12 cellular contexts compared by ENCODE assay signal in the genomic region with DNA sequence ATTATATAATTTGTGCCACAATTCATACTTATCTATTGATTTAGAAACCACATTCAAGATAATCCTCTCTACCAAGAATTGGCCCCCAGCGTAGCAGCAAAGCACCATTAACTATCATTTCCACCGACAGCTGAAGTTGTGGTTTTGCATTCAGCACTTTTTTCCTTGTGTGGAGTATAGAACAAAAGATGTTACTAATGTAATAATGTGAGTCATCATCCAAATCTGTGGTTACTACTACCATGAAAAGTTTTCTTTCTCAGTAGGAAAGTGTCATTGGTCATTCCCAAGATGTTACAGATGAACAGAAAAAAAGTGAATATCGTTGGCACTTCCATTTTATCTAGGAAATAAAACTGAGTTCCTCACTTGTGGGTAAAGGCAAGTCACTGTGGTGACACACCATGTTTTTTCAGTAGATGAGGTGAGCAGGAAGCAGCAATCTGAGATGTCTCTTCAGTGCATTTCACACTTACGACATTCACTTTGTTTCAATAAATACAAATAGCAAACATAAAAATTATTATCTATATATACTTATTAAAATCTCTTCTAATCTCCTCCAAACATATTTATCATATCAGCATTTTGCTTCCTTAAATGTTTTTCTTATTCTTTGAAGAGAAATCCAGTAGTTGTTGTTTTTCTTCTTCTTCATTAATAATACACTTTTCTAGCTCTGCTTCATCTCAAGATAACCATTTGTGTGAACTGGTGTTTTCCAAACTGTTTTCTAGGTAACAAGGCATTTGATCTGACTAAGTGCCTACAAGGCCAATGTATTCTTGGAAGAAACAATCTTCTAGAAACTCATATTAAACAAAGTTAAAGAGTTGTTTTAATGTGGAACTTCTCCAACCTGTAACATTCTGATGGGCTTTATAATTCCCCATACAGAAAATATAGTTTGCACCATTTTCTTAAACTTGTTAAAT. TPM values are rescaled to one million over a fixed set of nuclear protein-coding genes. Genes with fewer than 3 reads are reported as not detected.
DNase-seq lines count a peak whose midpoint lies in the region; ATAC-seq and TF ChIP-seq lines count a peak whose summit lies in the region.
"Had no signal": no experiment of that assay in that cellular context is flagged by ENCODE, and none has a peak within 500 bp of the region (broad histone marks: within the 10 kb centered on the region; RNA-seq: fewer than 3 reads in every experiment).

No MANE protein-coding gene starts in this region.

- ATAC-seq in SK-N-SH treated with all-trans-retinoic acid at 6 μM for 48 hours = peak; percentile 36; the same call in 2 of the 3 replicates
- ATAC-seq in mucosa of descending colon = no peak
- ATAC-seq in GM21619 (IDR thresholded peaks at IDR 0.05; ENCODE audit: unreplicated experiment) = no peak
- ATAC-seq in GM18498 (IDR thresholded peaks at IDR 0.05; ENCODE audit: unreplicated experiment) = no peak

- no peaks in the 10 kb centered on the region for H3K36me3 ChIP-seq in mammary epithelial cell (ENCODE audit: insufficient read depth, low read length)
- H3K36me3 ChIP-seq in mucosa of descending colon (ENCODE audit: low read depth) = no peaks in the 10 kb centered on the region

- TF ChIP-seq CTCF in mammary epithelial cell (conservative IDR thresholded peaks at IDR 0.05 in 1 of 2, IDR thresholded peaks at IDR 0.05 in 1 of 2; ENCODE audit: extremely low read depth in 1 of 2, insufficient read depth in 1 of 2, low read depth in 1 of 2, low read length in 2 of 2) = no peak
- no peak for TF ChIP-seq CTCF in mucosa of descending colon (IDR thresholded peaks at IDR 0.05)

- H2AFZ ChIP-seq in mammary epithelial cell (ENCODE audit: low read depth, low read length) = no peak overlapping the region

- H3K4me3 ChIP-seq in mammary epithelial cell (replicated peaks in 1 of 3; ENCODE audit: insufficient read depth in 1 of 3, low read depth in 2 of 3, low read length in 3 of 3) (no peak overlapping the region), mucosa of descending colon (no peak overlapping the region)
- H3K4me3 ChIP-seq: lung, SK-N-MC had no signal

- H3K9ac ChIP-seq in mammary epithelial cell (ENCODE audit: insufficient read depth, low read length) = no peak overlapping the region

- DNase-seq in HCEC 1CT = peak; percentile 60
- peak; percentile 78 for DNase-seq in mammary epithelial cell
- DNase-seq in stimulated activated CD4-positive, alpha-beta T cell treated with anti-CD3 and anti-CD28 coated beads, Interleukin-2, amount 100 ng/mL, for 4 hours (ENCODE audit: low read depth) = peak; percentile 33
- DNase-seq in mucosa of descending colon = no peak
- no peak for DNase-seq in cerebellum (ENCODE audit: low spot score)
- DNase-seq: dermis blood vessel endothelial cell, NCI-H1048 had no signal

- H3K4me1 ChIP-seq in mammary epithelial cell (ENCODE audit: insufficient read depth, low read length) (peaks cover 6% of the 10 kb centered on the region), mucosa of descending colon (ENCODE audit: low read depth) (no peaks in the 10 kb centered on the region)

- 25% methylated on average over 4 of the region's 4 CpGs for WGBS in mammary epithelial cell (ENCODE audit: low coverage, missing lambda C conversion rate)

- peaks cover 44% of the 10 kb centered on the region for H3K27me3 ChIP-seq in mammary epithelial cell (ENCODE audit: insufficient read depth, low read length)

- in situ Hi-C loops in mammary epithelial cell (cut with MboI; ENCODE audit: low sequenced_read_pairs in 2 of 2) = no loop called here

- peak overlapping the region; percentile 13 for H3K4me2 ChIP-seq in mammary epithelial cell (ENCODE audit: insufficient read depth, low read depth, low read length)

- no TSS peak for BruUV-seq in mammary epithelial cell (replicated peaks; lab: Mats Ljungman, UMichigan)

- H3K9me3 ChIP-seq in mammary epithelial cell (replicated peaks; ENCODE audit: insufficient read depth, low read length) (no peaks in the 10 kb centered on the region), mucosa of descending colon (no peaks in the 10 kb centered on the region)

- H3K79me2 ChIP-seq in mammary epithelial cell (ENCODE audit: insufficient read depth, low read length) = no peaks in the 10 kb centered on the region

- H4K20me1 ChIP-seq in mammary epithelial cell (ENCODE audit: insufficient read depth, low read length) = no peaks in the 10 kb centered on the region

- CTCF ChIA-PET in mammary epithelial cell (lab: Charles Lee; ENCODE audit: low non-redundant PET) = no interaction called here

- intact Hi-C loops in mammary epithelial cell (cut with micrococcal nuclease) (no loop called here), mucosa of descending colon (cut with DNase I, micrococcal nuclease) (no loop called here)

- H3K27ac ChIP-seq in mammary epithelial cell (ENCODE audit: insufficient read depth, low read depth, low read length) = no peak overlapping the region
- H3K27ac ChIP-seq: SK-N-MC had no signal

- dilution Hi-C loops in mammary epithelial cell (cut with HindIII; ENCODE audit: low sequenced_read_pairs) = no loop called here

TF ChIP-seq in SK-N-SH treated with all-trans-retinoic acid at 6 μM for 48 hours, 23 proteins besides CTCF, POLR2A, EP300 and RAD21:
- TF ChIP-seq ISL1 (CRISPR knock-in tag; IDR thresholded peaks at IDR 0.05) (0 out of 2 replicates have a peak, but pooled peaks have one; percentile 8), ZNF8 (CRISPR knock-in tag; IDR thresholded peaks at IDR 0.05) (no peak)

RNA-seq across cellular contexts. Expression of gene IFNG, which starts 30.5 kb away (rescaled TPM):
- total RNA-seq in mammary epithelial cell = not detected
- not detected for polyA plus RNA-seq in mammary epithelial cell
- polyA minus RNA-seq in mammary epithelial cell = not detected
- not detected for total RNA-seq in mucosa of descending colon
- not detected for total RNA-seq in cerebellum
- total RNA-seq: dermis blood vessel endothelial cell had no signal

RNA-seq across cellular contexts. Expression of gene IL26, which starts 35.6 kb away (rescaled TPM):
- total RNA-seq in mammary epithelial cell (not detected), mucosa of descending colon (not detected), cerebellum (not detected)
- not detected for polyA plus RNA-seq in mammary epithelial cell
- not detected for polyA minus RNA-seq in mammary epithelial cell
- total RNA-seq: dermis blood vessel endothelial cell, lung had no signal
- polyA plus RNA-seq: lung had no signal

Comparison
In these comparisons a context has a peak if more than half of its experiments do, and no peak if none do; other contexts are left out.
1. DNase-seq: peak in HCEC 1CT (single experiment), mammary epithelial cell (single experiment) and stimulated activated CD4-positive, alpha-beta T cell treated with anti-CD3 and anti-CD28 coated beads, Interleukin-2, amount 100 ng/mL, for 4 hours (single experiment); none in mucosa of descending colon (0 of 3) and cerebellum (single experiment).